In genomic region chr9:110954822-110955291, GRCh38 we compare ENCODE assay signal across 18 cellular contexts.
DNase-seq lines count a peak whose midpoint lies in the region; ATAC-seq, FAIRE-seq and TF ChIP-seq lines count a peak whose summit lies in the region.
"Had no signal": no experiment of that assay in that cellular context is flagged by ENCODE, and none has a peak within 500 bp of the region (broad histone marks: within the 10 kb centered on the region; RNA-seq: fewer than 3 reads in every experiment).

No MANE protein-coding gene starts in this region.

- TF ChIP-seq CTCF in NB4 (IDR thresholded peaks at IDR 0.05; ENCODE audit: low read depth, low read length) (no peak), fibroblast of lung (conservative IDR thresholded peaks at IDR 0.05 in 1 of 2, IDR thresholded peaks at IDR 0.05 in 1 of 2; ENCODE audit: low read depth in 1 of 2, low read length in 2 of 2) (no peak), Calu3 (IDR thresholded peaks at IDR 0.05; ENCODE audit: unreplicated experiment) (no peak), spleen (IDR thresholded peaks at IDR 0.05 in 8 of 11, conservative IDR thresholded peaks at IDR 0.05 in 3 of 11) (no peak)

- H3K27me3 Mint-ChIP-seq in Calu3 (ENCODE audit: unreplicated experiment): no peaks in the 10 kb centered on the region
- H3K27me3 Mint-ChIP-seq: stimulated activated naive CD8-positive, alpha-beta T cell treated with anti-CD3 and anti-CD28 coated beads, Interleukin-15, amount 100 ng/mL, for 72 hours had no signal

- H3K36me3 ChIP-seq in fibroblast of lung (ENCODE audit: control insufficient read depth, insufficient read depth, low read length): peaks cover 2% of the 10 kb centered on the region
- no peaks in the 10 kb centered on the region for H3K36me3 ChIP-seq in spleen

- CTCF ChIA-PET in Calu3 (lab: Charles Lee): no interaction called here

- ATAC-seq in GM18873 (IDR thresholded peaks at IDR 0.05; ENCODE audit: low FRiP score, unreplicated experiment): no peak
- ATAC-seq: stimulated activated naive CD8-positive, alpha-beta T cell treated with anti-CD3 and anti-CD28 coated beads, Interleukin-15, amount 100 ng/mL, for 72 hours had no signal

- H3K27ac ChIP-seq in fibroblast of lung (ENCODE audit: insufficient read depth, low read length) (no peak overlapping the region), spleen (no peak overlapping the region)
- H3K27ac ChIP-seq: PC-9 had no signal

- no peaks in the 10 kb centered on the region for H3K27me3 ChIP-seq in fibroblast of lung (ENCODE audit: control insufficient read depth, insufficient read depth, low read length)
- no peaks in the 10 kb centered on the region for H3K27me3 ChIP-seq in spleen (replicated peaks in 1 of 7)
- H3K27me3 ChIP-seq: MG63 had no signal

- H3K9ac ChIP-seq in fibroblast of lung (ENCODE audit: insufficient read depth, low read length): no peak overlapping the region

- no peak overlapping the region for H3K4me3 ChIP-seq in NB4 (ENCODE audit: low read depth, low read length)
- no peak overlapping the region for H3K4me3 ChIP-seq in fibroblast of lung (replicated peaks in 1 of 4; ENCODE audit: control extremely low read depth in 1 of 4, insufficient read depth in 1 of 4, low read depth in 3 of 4, low read length in 4 of 4)
- no peak overlapping the region for H3K4me3 ChIP-seq in spleen
- H3K4me3 ChIP-seq: MG63, PC-9 had no signal

- H3K4me2 ChIP-seq in fibroblast of lung (ENCODE audit: extremely low read depth, insufficient read depth, low read length): no peak overlapping the region
- H3K4me2 ChIP-seq: PC-9 had no signal

- peaks cover 5% of the 10 kb centered on the region for H3K9me3 Mint-ChIP-seq in Calu3 (ENCODE audit: low read depth, unreplicated experiment)

- FAIRE-seq in GM12891 (lab: Jason Lieb, UNC) (peak; percentile 68), H54 (lab: Jason Lieb, UNC) (peak; percentile 89)

- intact Hi-C loops in Calu3 (cut with micrococcal nuclease; ENCODE audit: unreplicated experiment): loop anchor here (10.0 kb wide), 1 partner anchor 340 kb away; no protein-coding TSS in a partner anchor
- intact Hi-C loops in spleen (cut with DNase I; ENCODE audit: low total_unique reads): no loop called here

- no peak overlapping the region for H3K4me3 Mint-ChIP-seq in Calu3 (ENCODE audit: low read depth, unreplicated experiment)
- H3K4me3 Mint-ChIP-seq: nephron progenitor cell; stimulated activated naive CD8-positive, alpha-beta T cell treated with anti-CD3 and anti-CD28 coated beads, Interleukin-15, amount 100 ng/mL, for 72 hours had no signal

- H2AFZ ChIP-seq in fibroblast of lung (ENCODE audit: low read length): no peak overlapping the region
- H2AFZ ChIP-seq: PC-9 had no signal

- H3K36me3 Mint-ChIP-seq in Calu3 (ENCODE audit: insufficient read depth, unreplicated experiment): no peaks in the 10 kb centered on the region

- H3K4me1 Mint-ChIP-seq in Calu3 (ENCODE audit: low read depth, unreplicated experiment): peaks cover 15% of the 10 kb centered on the region
- H3K4me1 Mint-ChIP-seq: nephron progenitor cell; stimulated activated naive CD8-positive, alpha-beta T cell treated with anti-CD3 and anti-CD28 coated beads, Interleukin-15, amount 100 ng/mL, for 72 hours had no signal

- no peak overlapping the region for H3K27ac Mint-ChIP-seq in Calu3 (ENCODE audit: unreplicated experiment)
- H3K27ac Mint-ChIP-seq: nephron progenitor cell had no signal

- peaks cover 90% of the 10 kb centered on the region for H3K79me2 ChIP-seq in fibroblast of lung (ENCODE audit: control insufficient read depth, insufficient read depth, low read length)

- DNase-seq in GM12891 (ENCODE audit: insufficient read length, low spot score) (no peak), H54 (ENCODE audit: insufficient read length, low spot score) (no peak), NB4 (ENCODE audit: low read depth) (peak; percentile 15), fibroblast of lung (ENCODE audit: low read depth in 2 of 2) (peak; percentile 55 to 73), DMS79 treated with DMSO at 0.1 percent for 48 hours (lab: John Stamatoyannopoulos, UW) (no peak), Calu3 (no peak), spleen (no peak)
- DNase-seq: activated CD4-positive, alpha-beta T cell treated with anti-CD3 and anti-CD28 coated beads, Interleukin-2, amount 50 U/mL, for 4 hours; aorta; C1 segment of cervical spinal cord; mammary epithelial cell; MG63; NCI-H2227 treated with DMSO at 0.1 percent for 48 hours; nephron progenitor cell; PC-9; stimulated activated naive CD8-positive, alpha-beta T cell treated with anti-CD3 and anti-CD28 coated beads, Interleukin-15, amount 100 ng/mL, for 72 hours; T-helper 2 cell had no signal

- TF ChIP-seq POLR2A in GM12891 (IDR thresholded peaks at IDR 0.05; ENCODE audit: low read depth, low read length) (no peak), H54 (IDR thresholded peaks at IDR 0.05; ENCODE audit: low read depth, low read length) (no peak), NB4 (IDR thresholded peaks at IDR 0.05; ENCODE audit: extremely low read depth, insufficient read length) (no peak), spleen (IDR thresholded peaks at IDR 0.05) (no peak)

- H3K9me3 ChIP-seq in fibroblast of lung (ENCODE audit: control insufficient read depth, insufficient read depth, low read depth, low read length) (no peaks in the 10 kb centered on the region), spleen (peaks cover 0 to 49% (median 41%) of the 10 kb centered on the region in 8 donors)

- no peaks in the 10 kb centered on the region for H4K20me1 ChIP-seq in fibroblast of lung (ENCODE audit: control insufficient read depth, extremely low read depth, insufficient read depth, low read length)

- no TSS peak for BruUV-seq in Calu3 (replicated peaks; lab: Mats Ljungman, UMichigan)

- WGBS in spleen, 5 donors: 11 to 27% (median 21%) methylated on average over 1 of the region's 1 CpG

- H3K4me1 ChIP-seq in fibroblast of lung (ENCODE audit: control insufficient read depth, extremely low read depth, insufficient read depth, low read length): peaks cover 20% of the 10 kb centered on the region
- no peaks in the 10 kb centered on the region for H3K4me1 ChIP-seq in spleen

TF ChIP-seq in GM12891, 5 proteins besides CTCF, POLR2A, EP300 and RAD21:
- TF ChIP-seq PAX5 (IDR thresholded peaks at IDR 0.05; ENCODE audit: insufficient read depth, low read length, severe bottlenecking) (no peak), SPI1 (IDR thresholded peaks at IDR 0.05; ENCODE audit: low read depth, low read length) (peak; percentile 80), POU2F2 (IDR thresholded peaks at IDR 0.05; ENCODE audit: low read depth, low read length) (no peak), TAF1 (IDR thresholded peaks at IDR 0.05; ENCODE audit: low read depth, low read length) (no peak)

Comparison
In these comparisons a context has a peak if more than half of its experiments do, and no peak if none do; other contexts are left out.
1. DNase-seq: peak in NB4 (single experiment) and fibroblast of lung (2 of 2); none in GM12891 (single experiment), H54 (single experiment), DMS79 treated with DMSO at 0.1 percent for 48 hours (single experiment), Calu3 (single experiment) and spleen (single experiment).